ENCODE assay signal across 8 cellular contexts in the genomic region with DNA sequence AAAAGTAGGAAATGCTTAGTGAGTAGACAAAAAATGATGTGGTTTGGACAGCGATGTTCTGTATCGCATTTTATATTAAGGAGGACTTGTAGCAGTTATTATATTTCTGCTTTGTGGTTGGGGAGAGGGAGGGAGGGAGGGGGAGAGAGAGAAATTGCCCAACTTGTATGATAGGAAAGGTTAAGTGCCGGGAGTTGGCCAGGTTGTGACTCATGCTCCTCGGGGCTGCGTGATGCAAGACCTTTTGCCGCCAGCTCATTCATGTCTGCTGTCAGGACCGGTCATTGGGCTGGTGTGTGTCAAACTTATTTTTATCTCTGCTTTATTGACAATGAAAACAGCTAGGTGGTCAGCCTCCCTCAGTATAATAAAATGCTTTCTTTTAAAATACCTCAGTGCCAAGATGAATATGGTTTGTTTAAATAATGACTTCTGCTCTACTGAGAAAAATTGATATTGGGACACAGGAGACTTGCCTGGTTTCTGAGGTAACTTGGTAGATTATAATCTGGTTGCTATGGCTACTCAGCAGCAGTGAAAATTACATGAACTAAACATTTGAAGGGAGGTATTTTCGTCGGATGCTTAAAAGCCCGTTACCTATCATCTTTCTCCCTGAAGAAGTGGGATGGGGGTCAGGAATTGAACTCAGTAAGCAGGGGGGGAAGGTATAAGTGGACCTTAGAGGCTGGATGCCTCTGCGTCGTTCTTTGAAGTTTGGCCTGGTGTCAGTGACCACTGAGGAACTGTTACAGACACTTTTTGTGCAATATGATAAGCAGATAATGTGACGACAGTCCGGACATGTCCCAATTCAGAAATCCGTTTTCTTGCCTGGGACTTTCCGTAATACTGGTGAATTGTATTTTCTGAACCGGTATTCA.
DNase-seq lines count a peak whose midpoint lies in the region; ATAC-seq and TF ChIP-seq lines count a peak whose summit lies in the region.

No MANE protein-coding gene starts in this region.

- H3K36me3 ChIP-seq in HCT116 (ENCODE audit: control insufficient read depth in 1 of 2, insufficient read depth in 2 of 2, low read length in 2 of 2): no peaks in the 10 kb centered on the region
- peaks cover 0 to 11% (median 0%) of the 10 kb centered on the region in 9 donors for H3K36me3 ChIP-seq in heart left ventricle

- H4K20me1 ChIP-seq in HCT116 (ENCODE audit: insufficient read depth): peaks cover 20% of the 10 kb centered on the region; the same call in 1 of the 2 replicates

- H3K9me3 ChIP-seq in HCT116 (ENCODE audit: control insufficient read depth in 1 of 2, insufficient read depth in 1 of 2, low read depth in 1 of 2, low read length in 2 of 2) (no peaks in the 10 kb centered on the region), heart left ventricle (no peaks in the 10 kb centered on the region)

- H3K9me2 ChIP-seq in HCT116 (ENCODE audit: insufficient read depth): no peaks in the 10 kb centered on the region

- WGBS in heart left ventricle, 4 donors: 41 to 54% (median 51%) methylated on average over 17 of the region's 17 CpGs

- no peaks in the 10 kb centered on the region for H3K27me3 ChIP-seq in HCT116 (ENCODE audit: insufficient read depth, low read length)
- no peaks in the 10 kb centered on the region for H3K27me3 ChIP-seq in heart left ventricle

- BruUV-seq in HCT116 (replicated peaks; lab: Mats Ljungman, UMichigan): no TSS peak

- H3K27me3 Mint-ChIP-seq in activated naive CD4-positive, alpha-beta T cell treated with anti-CD3 and anti-CD28 coated beads, Interleukin-2, amount 50 U/mL, for 24 hours: no peaks in the 10 kb centered on the region

- H3K36me3 Mint-ChIP-seq in activated naive CD4-positive, alpha-beta T cell treated with anti-CD3 and anti-CD28 coated beads, Interleukin-2, amount 50 U/mL, for 24 hours: peaks cover 16% of the 10 kb centered on the region

- intact Hi-C loops in HCT116 (cut with micrococcal nuclease): no loop called here
- intact Hi-C loops in heart left ventricle (cut with DNase I): loop anchor here in 4 of 10 donors (5.0 to 10.0 kb wide), 2 partner anchors 85 to 88 kb away; no protein-coding TSS in a partner anchor

- DNase-seq in HCT116 (ENCODE audit: low read depth, low spot score) (peak; percentile 91), SIG-M5 (lab: John Stamatoyannopoulos, UW) (peak; percentile 96), heart left ventricle (peak; percentile 86 to 96 (median 88)), skeletal muscle cell (ENCODE audit: low read depth) (peak; percentile 98), germinal center (ENCODE audit: low spot score) (no peak), NCI-H82 (lab: John Stamatoyannopoulos, UW) (no peak)

- peak overlapping the region; percentile 65 for H3K4me2 ChIP-seq in HCT116 (ENCODE audit: low read length)

- H3K4me1 ChIP-seq in HCT116 (ENCODE audit: control insufficient read depth in 1 of 2, insufficient read depth in 2 of 2, low read length in 2 of 2): peaks cover 34% of the 10 kb centered on the region in 2 experiments
- H3K4me1 ChIP-seq in heart left ventricle: peaks cover 13 to 100% (median 61%) of the 10 kb centered on the region in 12 donors

- TF ChIP-seq CTCF in HCT116 (IDR thresholded peaks at IDR 0.05 in 2 of 3, conservative IDR thresholded peaks at IDR 0.05 in 1 of 3; ENCODE audit: borderline replicate concordance in 1 of 3, insufficient read depth in 1 of 3, low read depth in 2 of 3, low read length in 2 of 3) (no peak), heart left ventricle (IDR thresholded peaks at IDR 0.05) (no peak)

- peak overlapping the region; percentile 51 for H3K27ac Mint-ChIP-seq in activated naive CD4-positive, alpha-beta T cell treated with anti-CD3 and anti-CD28 coated beads, Interleukin-2, amount 50 U/mL, for 24 hours

- H3K4me1 Mint-ChIP-seq in activated naive CD4-positive, alpha-beta T cell treated with anti-CD3 and anti-CD28 coated beads, Interleukin-2, amount 50 U/mL, for 24 hours: peaks cover 58% of the 10 kb centered on the region

- no peak for TF ChIP-seq RAD21 in HCT116 (IDR thresholded peaks at IDR 0.05; ENCODE audit: low read depth)

- TF ChIP-seq POLR2A in HCT116 (IDR thresholded peaks at IDR 0.05; ENCODE audit: borderline replicate concordance, extremely low read depth, insufficient read depth, insufficient read length): no peak
- no peak for TF ChIP-seq POLR2A in heart left ventricle (IDR thresholded peaks at IDR 0.05)

- H2AFZ ChIP-seq in HCT116 (ENCODE audit: low read depth, low read length, poor library complexity, severe bottlenecking): no peak overlapping the region

- H3K4me3 ChIP-seq in HCT116 (replicated peaks in 1 of 2; ENCODE audit: low read depth in 1 of 2, low read length in 2 of 2) (no peak overlapping the region; a peak in 1 of 4 replicates), heart left ventricle (peak overlapping the region in 1 of 12 donors; percentile 10), skeletal muscle cell (ENCODE audit: low read depth, low read length) (no peak overlapping the region)

- peaks cover 19% of the 10 kb centered on the region for H3K79me2 ChIP-seq in HCT116 (ENCODE audit: insufficient read depth, low read length)

- no peaks in the 10 kb centered on the region for H3K9me3 Mint-ChIP-seq in activated naive CD4-positive, alpha-beta T cell treated with anti-CD3 and anti-CD28 coated beads, Interleukin-2, amount 50 U/mL, for 24 hours

- ATAC-seq in HCT116: peak; percentile 94
- peak; percentile 73 to 96 (median 92) for ATAC-seq in heart left ventricle
- ATAC-seq in GM21737 (IDR thresholded peaks at IDR 0.05; ENCODE audit: unreplicated experiment): no peak

- RAD21 ChIA-PET in HCT116 (lab: Charles Lee; ENCODE audit: low non-redundant PET in 1 of 2, low total read pairs in 2 of 2, uncharacterized antibody in 2 of 2, unreplicated experiment in 2 of 2): interaction anchor here in 1 of 2 experiments (1.1 kb wide), 1 partner anchor 8 kb away, joined by 3 read pairs; no protein-coding TSS in a partner anchor

- peak overlapping the region; percentile 42 for H3K4me3 Mint-ChIP-seq in activated naive CD4-positive, alpha-beta T cell treated with anti-CD3 and anti-CD28 coated beads, Interleukin-2, amount 50 U/mL, for 24 hours

- POLR2A ChIA-PET in HCT116 (lab: Charles Lee): interaction anchor here (0.7 kb wide), 1 partner anchor 9 kb away, joined by 5 read pairs; no protein-coding TSS in a partner anchor

- H3K27ac ChIP-seq in HCT116 (ENCODE audit: low read depth, low read length) (peak overlapping the region; percentile 18; the same call in 1 of the 2 replicates), heart left ventricle (peak overlapping the region in 11 of 12 donors; percentile 43 to 92 (median 74))

- H3K9ac ChIP-seq in HCT116 (ENCODE audit: low read length): peak overlapping the region; percentile 17; the same call in 1 of the 2 replicates

- CTCF ChIA-PET in HCT116 (lab: Charles Lee): no interaction called here

TF ChIP-seq in HCT116, 20 proteins besides CTCF, POLR2A, EP300 and RAD21 (continues in another document):
- TF ChIP-seq FOSL1 (IDR thresholded peaks at IDR 0.05; ENCODE audit: low read depth) (peak; percentile 86), CEBPB (IDR thresholded peaks at IDR 0.05; ENCODE audit: low read depth) (peak; percentile 99), TCF7L2 (IDR thresholded peaks at IDR 0.05; ENCODE audit: borderline replicate concordance, extremely low read depth, insufficient read depth, insufficient read length) (peak; percentile 87), ZNF274 (IDR thresholded peaks at IDR 0.05; ENCODE audit: low read depth, low read length) (no peak), CBX3 (IDR thresholded peaks at IDR 0.05; ENCODE audit: low read depth) (peak; percentile 45; the same call in 1 of the 2 replicates), POLR2AphosphoS5 (IDR thresholded peaks at IDR 0.05; ENCODE audit: low read depth, low read length) (peak; percentile 65), JUND (IDR thresholded peaks at IDR 0.05) (peak; percentile 93), ELF1 (IDR thresholded peaks at IDR 0.05; ENCODE audit: borderline replicate concordance, low read depth) (no peak), EGR1 (IDR thresholded peaks at IDR 0.05; ENCODE audit: low read depth) (no peak), SRF (IDR thresholded peaks at IDR 0.05; ENCODE audit: low read depth) (peak; percentile 72), MAX (IDR thresholded peaks at IDR 0.05) (peak; percentile 79), EZH2 (IDR thresholded peaks at IDR 0.05) (no peak), SIN3A (IDR thresholded peaks at IDR 0.05; ENCODE audit: low read depth) (peak; percentile 85), YY1 (IDR thresholded peaks at IDR 0.05; ENCODE audit: extremely low read depth, insufficient replicate concordance, low read depth, low read length) (no peak), SP1 (IDR thresholded peaks at IDR 0.05; ENCODE audit: low read depth) (peak; percentile 85), ZFX (IDR thresholded peaks at IDR 0.05) (no peak)
- TF ChIP-seq, protein P1, sequence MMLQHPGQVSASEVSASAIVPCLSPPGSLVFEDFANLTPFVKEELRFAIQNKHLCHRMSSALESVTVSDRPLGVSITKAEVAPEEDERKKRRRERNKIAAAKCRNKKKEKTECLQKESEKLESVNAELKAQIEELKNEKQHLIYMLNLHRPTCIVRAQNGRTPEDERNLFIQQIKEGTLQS (IDR thresholded peaks at IDR 0.05): peak; percentile 97
- TF ChIP-seq, protein P2, sequence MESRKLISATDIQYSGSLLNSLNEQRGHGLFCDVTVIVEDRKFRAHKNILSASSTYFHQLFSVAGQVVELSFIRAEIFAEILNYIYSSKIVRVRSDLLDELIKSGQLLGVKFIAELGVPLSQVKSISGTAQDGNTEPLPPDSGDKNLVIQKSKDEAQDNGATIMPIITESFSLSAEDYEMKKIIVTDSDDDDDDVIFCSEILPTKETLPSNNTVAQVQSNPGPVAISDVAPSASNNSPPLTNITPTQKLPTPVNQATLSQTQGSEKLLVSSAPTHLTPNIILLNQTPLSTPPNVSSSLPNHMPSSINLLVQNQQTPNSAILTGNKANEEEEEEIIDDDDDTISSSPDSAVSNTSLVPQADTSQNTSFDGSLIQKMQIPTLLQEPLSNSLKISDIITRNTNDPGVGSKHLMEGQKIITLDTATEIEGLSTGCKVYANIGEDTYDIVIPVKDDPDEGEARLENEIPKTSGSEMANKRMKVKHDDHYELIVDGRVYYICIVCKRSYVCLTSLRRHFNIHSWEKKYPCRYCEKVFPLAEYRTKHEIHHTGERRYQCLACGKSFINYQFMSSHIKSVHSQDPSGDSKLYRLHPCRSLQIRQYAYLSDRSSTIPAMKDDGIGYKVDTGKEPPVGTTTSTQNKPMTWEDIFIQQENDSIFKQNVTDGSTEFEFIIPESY (IDR thresholded peaks at IDR 0.05; ENCODE audit: extremely low read depth, insufficient replicate concordance, low read length): no peak

Comparison
In these comparisons a context has a peak if more than half of its experiments do, and no peak if none do; other contexts are left out.
1. DNase-seq: peak in HCT116 (single experiment), SIG-M5 (single experiment), heart left ventricle (5 of 5) and skeletal muscle cell (single experiment); none in germinal center (single experiment) and NCI-H82 (single experiment).